In genomic region chr7:102425639-102426267, GRCh38 we compare ENCODE assay signal across 9 cellular contexts. TPM values are rescaled to one million over a fixed set of nuclear protein-coding genes. Genes with fewer than 3 reads are reported as not detected.
DNase-seq lines count a peak whose midpoint lies in the region; ATAC-seq, FAIRE-seq and TF ChIP-seq lines count a peak whose summit lies in the region.
"Had no signal": no experiment of that assay in that cellular context is flagged by ENCODE, and none has a peak within 500 bp of the region (broad histone marks: within the 10 kb centered on the region; RNA-seq: fewer than 3 reads in every experiment).

No MANE protein-coding gene starts in this region.

- no peaks in the 10 kb centered on the region; the same call in 1 of the 2 replicates for H3K79me1 ChIP-seq in H1 (ENCODE audit: low read depth, low read length)

- no peak for TF ChIP-seq POLR2A in H1 (IDR thresholded peaks at IDR 0.05; ENCODE audit: control extremely low read depth in 1 of 2, low read depth in 2 of 2, low read length in 2 of 2)

- 86% methylated on average over 23 of the region's 25 CpGs; no CpG with 5 or more reads in 1 of the 2 experiments for WGBS in H1 (ENCODE audit: extremely low coverage in 1 of 2, insufficient coverage in 1 of 2, insufficient read length in 1 of 2, insufficient replicate concordance in 2 of 2, low coverage in 1 of 2, low lambda C conversion rate in 2 of 2, missing lambda C conversion rate in 1 of 2), 2 experiments

- no peak overlapping the region for H3K23ac ChIP-seq in H1 (ENCODE audit: insufficient read length)

- H2BK12ac ChIP-seq in H1 (ENCODE audit: low read depth, low read length): no peak overlapping the region

- DNase-seq in NCI-H1694 treated with DMSO at 0.1 percent for 48 hours (lab: John Stamatoyannopoulos, UW) (peak; percentile 2), NCI-H1694 (lab: John Stamatoyannopoulos, UW) (no peak), H1 (ENCODE audit: low read depth in 1 of 2, low spot score in 2 of 2) (no peak), EL (no peak), NCI-H2029 treated with DMSO at 0.1 percent for 48 hours (lab: John Stamatoyannopoulos, UW) (no peak)
- peak; percentile 82 for DNase-seq in activated CD4-positive, alpha-beta T cell treated with anti-CD3 and anti-CD28 coated beads, Interleukin-2, amount 50 U/mL, for 1 hour

- no peak overlapping the region for H2BK20ac ChIP-seq in H1 (ENCODE audit: low read length)

- no peak overlapping the region for H2BK120ac ChIP-seq in H1 (replicated peaks; ENCODE audit: low read depth, low read length)

- H3K27ac ChIP-seq in H1 (ENCODE audit: low read depth, low read length): no peak overlapping the region
- H3K27ac ChIP-seq in skeletal muscle tissue (ENCODE audit: low read depth, low read length): peak overlapping the region; percentile 36

- no peak overlapping the region for H3K14ac ChIP-seq in H1 (ENCODE audit: insufficient read length)

- H3K79me2 ChIP-seq in H1 (ENCODE audit: control insufficient read depth in 1 of 2, insufficient read depth in 2 of 2, low read length in 2 of 2): no peaks in the 10 kb centered on the region

- H2BK5ac ChIP-seq in H1 (ENCODE audit: low read depth, low read length): peak overlapping the region; percentile 60; the same call in 1 of the 2 replicates

- no peak overlapping the region for H2AK5ac ChIP-seq in H1 (ENCODE audit: low read depth, low read length)

- H3K27me3 ChIP-seq in H1 (replicated peaks in 1 of 4; ENCODE audit: control insufficient read depth in 3 of 4, extremely low read depth in 1 of 4, insufficient read depth in 3 of 4, low read length in 3 of 4): no peaks in the 10 kb centered on the region
- no peaks in the 10 kb centered on the region for H3K27me3 ChIP-seq in skeletal muscle tissue (ENCODE audit: control insufficient read depth in 3 of 3, insufficient read depth in 3 of 3, low read length in 3 of 3)

- H2AFZ ChIP-seq in H1 (ENCODE audit: low read length): no peak overlapping the region

- H4K91ac ChIP-seq in H1 (replicated peaks; ENCODE audit: insufficient read length, low read length): no peak overlapping the region

- no peak for TF ChIP-seq RAD21 in H1 (IDR thresholded peaks at IDR 0.05 in 1 of 2, conservative IDR thresholded peaks at IDR 0.05 in 1 of 2; ENCODE audit: low read depth in 2 of 2, low read length in 2 of 2)

- no peaks in the 10 kb centered on the region for H3K23me2 ChIP-seq in H1 (ENCODE audit: low read depth, low read length)

- H4K8ac ChIP-seq in H1 (ENCODE audit: extremely low read depth, insufficient read depth, low read length): no peak overlapping the region; the same call in 1 of the 2 replicates

- FAIRE-seq in H1 (lab: Jason Lieb, UNC): no peak
- FAIRE-seq: A204.1 had no signal

- no peak overlapping the region for H3K4ac ChIP-seq in H1 (replicated peaks; ENCODE audit: insufficient read length, low read depth, low read length)

- H3K4me2 ChIP-seq in H1 (ENCODE audit: insufficient read depth in 1 of 2, low read depth in 2 of 2, low read length in 2 of 2): no peak overlapping the region; a peak in 1 of 4 replicates

- ATAC-seq in HG03432 (IDR thresholded peaks at IDR 0.05; ENCODE audit: unreplicated experiment): peak; percentile 67

- POLR2A ChIA-PET in H1 (lab: Charles Lee; ENCODE audit: partially characterized antibody): interaction anchor here (1.1 to 9.5 kb wide), 5 partner anchors 8 to 45 kb away, joined by 3 to 49 read pairs (median 6); partner anchors contain the start of gene ORAI2

- peaks cover 1 to 13% (median 7%) of the 10 kb centered on the region in 4 experiments; a peak in 6 of 8 replicates for H3K36me3 ChIP-seq in H1 (ENCODE audit: control insufficient read depth in 2 of 4, insufficient read depth in 4 of 4, low read length in 3 of 4)
- peaks cover 28 to 33% (median 29%) of the 10 kb centered on the region in 3 donors for H3K36me3 ChIP-seq in skeletal muscle tissue (ENCODE audit: control insufficient read depth in 3 of 3, insufficient read depth in 3 of 3, low read length in 3 of 3)

- TF ChIP-seq CTCF in H1 (IDR thresholded peaks at IDR 0.05; ENCODE audit: control extremely low read depth in 1 of 3, insufficient read depth in 1 of 3, low read depth in 1 of 3, low read length in 3 of 3): no peak

- H3K9me3 ChIP-seq in H1 (ENCODE audit: insufficient read depth in 2 of 2, low read depth in 1 of 2, low read length in 1 of 2) (no peaks in the 10 kb centered on the region), skeletal muscle tissue (ENCODE audit: control insufficient read depth in 3 of 3, low read length in 3 of 3) (no peaks in the 10 kb centered on the region)

- CTCF ChIA-PET in H1 (lab: Charles Lee; ENCODE audit: partially characterized antibody): interaction anchor here (0.8 to 1.2 kb wide), 3 partner anchors 13 to 26 kb away, joined by 3 to 5 read pairs (median 4); no protein-coding TSS in a partner anchor

- H2BK15ac ChIP-seq in H1 (ENCODE audit: low read length): no peak overlapping the region

- no peak overlapping the region for H3K4me3 ChIP-seq in H1 (ENCODE audit: extremely low read depth in 1 of 4, insufficient read depth in 2 of 4, low read depth in 3 of 4, low read length in 4 of 4)
- no peak overlapping the region for H3K4me3 ChIP-seq in skeletal muscle tissue (ENCODE audit: low read length in 3 of 3)

- no peak overlapping the region for H3K56ac ChIP-seq in H1 (replicated peaks; ENCODE audit: insufficient read length, low read depth, low read length)

- no peak for TF ChIP-seq EP300 in H1 (IDR thresholded peaks at IDR 0.05; ENCODE audit: borderline replicate concordance in 1 of 2, low read depth in 2 of 2, low read length in 2 of 2)

- H3K4me1 ChIP-seq in H1 (replicated peaks in 1 of 4; ENCODE audit: control insufficient read depth in 3 of 4, insufficient read depth in 4 of 4, low read length in 3 of 4) (peaks cover 0 to 14% (median 1%) of the 10 kb centered on the region in 4 experiments; a peak in 2 of 7 replicates), skeletal muscle tissue (ENCODE audit: control insufficient read depth in 3 of 3, insufficient read depth in 3 of 3, low read length in 3 of 3) (peaks cover 3 to 11% (median 5%) of the 10 kb centered on the region in 3 donors)

- H3K9ac ChIP-seq in H1 (replicated peaks in 1 of 4; ENCODE audit: extremely low read depth in 1 of 4, low read depth in 3 of 4, low read length in 3 of 4) (no peak overlapping the region), skeletal muscle tissue (ENCODE audit: low read depth in 1 of 3, low read length in 3 of 3) (peak overlapping the region in 1 of 3 donors; percentile 8)

- H4K20me1 ChIP-seq in H1 (replicated peaks in 1 of 2; ENCODE audit: control insufficient read depth in 1 of 2, insufficient read depth in 2 of 2, low read length in 2 of 2): peaks cover 3 to 4% of the 10 kb centered on the region in 2 experiments

- no peak overlapping the region for H3K18ac ChIP-seq in H1 (ENCODE audit: extremely low read depth, low read length)

- H4K5ac ChIP-seq in H1 (ENCODE audit: insufficient read length, low read depth, low read length): no peak overlapping the region

RNA-seq across cellular contexts. Expression of gene ORAI2, which starts 7.6 kb away (rescaled TPM):
- 20.7 and 22.9 TPM in 2 replicates for total RNA-seq in H1 (2021; fragmentation: NEBNext Ultra II Directional; extraction: Animal tissue kit (Norgen Biotek cat#: 25700))
- polyA plus RNA-seq in H1 (2011; rRNA removed): 35.2 and 49.8 TPM in 2 replicates
- 30.9 TPM for polyA plus RNA-seq in H1 (2011; cell fraction: cytosol; rRNA removed)
- 22.4 TPM for polyA plus RNA-seq in H1 (2011; cell fraction: nucleus; rRNA removed)
- 14.2 to 25.3 TPM (median 22.8 TPM) in 4 replicates for polyA plus RNA-seq in H1 (2012, experiment 1 of 2)
- polyA plus RNA-seq in H1 (2012, experiment 2 of 2): 15.5 TPM
- polyA plus RNA-seq in H1 (2013, experiment 1 of 2): 17.4 TPM
- 16.4 TPM for polyA plus RNA-seq in H1 (2013, experiment 2 of 2)
- 18.7 and 27.7 TPM in 2 replicates for polyA minus RNA-seq in H1 (2011; rRNA and poly(A)+ RNA removed)
- polyA minus RNA-seq in H1 (2011; cell fraction: cytosol; rRNA and poly(A)+ RNA removed): 24.6 TPM
- polyA minus RNA-seq in H1 (2011; cell fraction: nucleus; rRNA and poly(A)+ RNA removed): 17.7 TPM
- 3.1 TPM for total RNA-seq in skeletal muscle tissue

RNA-seq across cellular contexts. Expression of gene PRKRIP1, which starts 29.6 kb away (rescaled TPM):
- 22.0 and 25.0 TPM in 2 replicates for total RNA-seq in H1 (2021; fragmentation: NEBNext Ultra II Directional; extraction: Animal tissue kit (Norgen Biotek cat#: 25700))
- 11.1 and 16.8 TPM in 2 replicates for polyA plus RNA-seq in H1 (2011; rRNA removed)
- 26.1 TPM for polyA plus RNA-seq in H1 (2011; cell fraction: cytosol; rRNA removed)
- 32.9 TPM for polyA plus RNA-seq in H1 (2011; cell fraction: nucleus; rRNA removed)
- polyA plus RNA-seq in H1 (2012, experiment 1 of 2): 22.7 to 26.5 TPM (median 25.2 TPM) in 4 replicates
- 11.2 TPM for polyA plus RNA-seq in H1 (2012, experiment 2 of 2)
- 20.9 TPM for polyA plus RNA-seq in H1 (2013, experiment 1 of 2)
- 19.3 TPM for polyA plus RNA-seq in H1 (2013, experiment 2 of 2)
- polyA minus RNA-seq in H1 (2011; rRNA and poly(A)+ RNA removed): 4.1 and 5.3 TPM in 2 replicates
- 14.2 TPM for polyA minus RNA-seq in H1 (2011; cell fraction: cytosol; rRNA and poly(A)+ RNA removed)
- 13.0 TPM for polyA minus RNA-seq in H1 (2011; cell fraction: nucleus; rRNA and poly(A)+ RNA removed)
- 9.4 TPM for total RNA-seq in skeletal muscle tissue

RNA-seq across cellular contexts. Expression of gene ALKBH4, which starts 38.9 kb away (rescaled TPM):
- 16.6 and 17.7 TPM in 2 replicates for total RNA-seq in H1 (2021; fragmentation: NEBNext Ultra II Directional; extraction: Animal tissue kit (Norgen Biotek cat#: 25700))
- polyA plus RNA-seq in H1 (2011; rRNA removed): 10.2 and 14.2 TPM in 2 replicates
- 14.9 TPM for polyA plus RNA-seq in H1 (2011; cell fraction: cytosol; rRNA removed)
- polyA plus RNA-seq in H1 (2011; cell fraction: nucleus; rRNA removed): 7.7 TPM
- 10.7 to 14.9 TPM (median 12.4 TPM) in 4 replicates for polyA plus RNA-seq in H1 (2012, experiment 1 of 2)
- 13.3 TPM for polyA plus RNA-seq in H1 (2012, experiment 2 of 2)
- 12.5 TPM for polyA plus RNA-seq in H1 (2013, experiment 1 of 2)
- 12.3 TPM for polyA plus RNA-seq in H1 (2013, experiment 2 of 2)
- polyA minus RNA-seq in H1 (2011; rRNA and poly(A)+ RNA removed): 1.9 and 3.4 TPM in 2 replicates
- polyA minus RNA-seq in H1 (2011; cell fraction: cytosol; rRNA and poly(A)+ RNA removed): 6.5 TPM
- polyA minus RNA-seq in H1 (2011; cell fraction: nucleus; rRNA and poly(A)+ RNA removed): 7.7 TPM
- total RNA-seq in skeletal muscle tissue: 10.4 TPM

RNA-seq across cellular contexts. Expression of gene LRWD1, which starts 39.0 kb away (rescaled TPM):
- 26.8 and 28.5 TPM in 2 replicates for total RNA-seq in H1 (2021; fragmentation: NEBNext Ultra II Directional; extraction: Animal tissue kit (Norgen Biotek cat#: 25700))
- polyA plus RNA-seq in H1 (2011; rRNA removed): 23.4 and 33.7 TPM in 2 replicates
- polyA plus RNA-seq in H1 (2011; cell fraction: cytosol; rRNA removed): 32.4 TPM
- polyA plus RNA-seq in H1 (2011; cell fraction: nucleus; rRNA removed): 53.1 TPM
- polyA plus RNA-seq in H1 (2012, experiment 1 of 2): 12.8 to 28.5 TPM (median 23.6 TPM) in 4 replicates
- 24.2 TPM for polyA plus RNA-seq in H1 (2012, experiment 2 of 2)
- 11.8 TPM for polyA plus RNA-seq in H1 (2013, experiment 1 of 2)
- 10.4 TPM for polyA plus RNA-seq in H1 (2013, experiment 2 of 2)
- polyA minus RNA-seq in H1 (2011; rRNA and poly(A)+ RNA removed): 13.8 and 20.8 TPM in 2 replicates
- polyA minus RNA-seq in H1 (2011; cell fraction: cytosol; rRNA and poly(A)+ RNA removed): 17.4 TPM
- 20.7 TPM for polyA minus RNA-seq in H1 (2011; cell fraction: nucleus; rRNA and poly(A)+ RNA removed)
- total RNA-seq in skeletal muscle tissue: 12.5 TPM

RNA-seq across cellular contexts. Expression of gene POLR2J, which starts 53.0 kb away (rescaled TPM):
- 54.1 TPM in 2 replicates for total RNA-seq in H1 (2021; fragmentation: NEBNext Ultra II Directional; extraction: Animal tissue kit (Norgen Biotek cat#: 25700))
- polyA plus RNA-seq in H1 (2011; rRNA removed): 109 and 113 TPM in 2 replicates
- 122 TPM for polyA plus RNA-seq in H1 (2011; cell fraction: cytosol; rRNA removed)
- polyA plus RNA-seq in H1 (2011; cell fraction: nucleus; rRNA removed): 86.3 TPM
- polyA plus RNA-seq in H1 (2012, experiment 1 of 2): 67.0 to 98.0 TPM (median 84.3 TPM) in 4 replicates
- polyA plus RNA-seq in H1 (2012, experiment 2 of 2): 76.1 TPM
- polyA plus RNA-seq in H1 (2013, experiment 1 of 2): 137 TPM
- polyA plus RNA-seq in H1 (2013, experiment 2 of 2): 144 TPM
- 25.6 and 27.0 TPM in 2 replicates for polyA minus RNA-seq in H1 (2011; rRNA and poly(A)+ RNA removed)
- 18.2 TPM for polyA minus RNA-seq in H1 (2011; cell fraction: cytosol; rRNA and poly(A)+ RNA removed)
- 109 TPM for polyA minus RNA-seq in H1 (2011; cell fraction: nucleus; rRNA and poly(A)+ RNA removed)
- 19.8 TPM for total RNA-seq in skeletal muscle tissue

Comparison
In these comparisons a context has a peak if more than half of its experiments do, and no peak if none do; other contexts are left out.
1. DNase-seq: peak in NCI-H1694 treated with DMSO at 0.1 percent for 48 hours (single experiment) and activated CD4-positive, alpha-beta T cell treated with anti-CD3 and anti-CD28 coated beads, Interleukin-2, amount 50 U/mL, for 1 hour (single experiment); none in NCI-H1694 (single experiment), H1 (0 of 2), EL (single experiment) and NCI-H2029 treated with DMSO at 0.1 percent for 48 hours (single experiment).